13 cellular contexts compared by ENCODE assay signal in genomic region chr2:182845794-182846417, GRCh38. TPM values are rescaled to one million over a fixed set of nuclear protein-coding genes. Genes with fewer than 3 reads are reported as not detected.
"Had no signal": no experiment of that assay in that cellular context is flagged by ENCODE, and none has a peak within 500 bp of the region (broad histone marks: within the 10 kb centered on the region; RNA-seq: fewer than 3 reads in every experiment).

No MANE protein-coding gene starts in this region.

- H3K27me3 Mint-ChIP-seq: activated naive CD4-positive, alpha-beta T cell treated with anti-CD3 and anti-CD28 coated beads, Interleukin-2, amount 10 ng/mL, durations not matched to agents 7 days and 5 days had no signal

- H3K27me3 ChIP-seq: neural progenitor cell, right lobe of liver, stomach had no signal

- H3K4me3 Mint-ChIP-seq: activated CD4-positive, alpha-beta T cell treated with anti-CD3 and anti-CD28 coated beads for 36 hours; activated CD8-positive, alpha-beta T cell treated with anti-CD3 and anti-CD28 coated beads for 36 hours; activated naive CD4-positive, alpha-beta T cell treated with anti-CD3 and anti-CD28 coated beads, Interleukin-2, amount 10 ng/mL, durations not matched to agents 7 days and 5 days; effector memory CD8-positive, alpha-beta T cell; neural progenitor cell had no signal

- H3K9me3 Mint-ChIP-seq: activated CD8-positive, alpha-beta T cell treated with anti-CD3 and anti-CD28 coated beads for 36 hours; activated naive CD4-positive, alpha-beta T cell treated with anti-CD3 and anti-CD28 coated beads, Interleukin-2, amount 10 ng/mL, durations not matched to agents 7 days and 5 days; effector memory CD8-positive, alpha-beta T cell; neural progenitor cell had no signal

- H3K9ac ChIP-seq: neural progenitor cell had no signal

- H3K27ac Mint-ChIP-seq: activated CD4-positive, alpha-beta T cell treated with anti-CD3 and anti-CD28 coated beads for 36 hours; activated CD8-positive, alpha-beta T cell treated with anti-CD3 and anti-CD28 coated beads for 36 hours; activated naive CD4-positive, alpha-beta T cell treated with anti-CD3 and anti-CD28 coated beads, Interleukin-2, amount 10 ng/mL, durations not matched to agents 7 days and 5 days; effector memory CD8-positive, alpha-beta T cell; neural progenitor cell had no signal

- H3K27ac ChIP-seq: neural progenitor cell, right lobe of liver, SJSA1 had no signal

- DNase-seq: activated CD4-positive, alpha-beta T cell treated with anti-CD3 and anti-CD28 coated beads for 36 hours; activated CD8-positive, alpha-beta memory T cell treated with anti-CD3 and anti-CD28 coated beads, Interleukin-2, amount 50 U/mL, for 48 hours; activated CD8-positive, alpha-beta T cell treated with anti-CD3 and anti-CD28 coated beads for 36 hours; activated naive CD4-positive, alpha-beta T cell treated with anti-CD3 and anti-CD28 coated beads, Interleukin-2, amount 10 ng/mL, durations not matched to agents 7 days and 5 days; effector memory CD8-positive, alpha-beta T cell; left colon; right lobe of liver; stimulated activated CD4-positive, alpha-beta T cell treated with anti-CD3 and anti-CD28 coated beads, Interleukin-4, amount 100 ng/mL, for 4 hours; stomach; T-helper 9 cell had no signal

- H3K4me1 ChIP-seq: right lobe of liver, SJSA1 had no signal

- H3K4me3 ChIP-seq: neural progenitor cell, right lobe of liver, SJSA1, stomach had no signal

- ATAC-seq: activated CD4-positive, alpha-beta T cell treated with anti-CD3 and anti-CD28 coated beads for 36 hours; activated CD8-positive, alpha-beta T cell treated with anti-CD3 and anti-CD28 coated beads for 36 hours; effector memory CD8-positive, alpha-beta T cell; left colon had no signal

- H3K9me3 ChIP-seq: SJSA1, stomach had no signal

- H3K4me1 Mint-ChIP-seq: activated CD4-positive, alpha-beta T cell treated with anti-CD3 and anti-CD28 coated beads for 36 hours; activated naive CD4-positive, alpha-beta T cell treated with anti-CD3 and anti-CD28 coated beads, Interleukin-2, amount 10 ng/mL, durations not matched to agents 7 days and 5 days had no signal

- H3K36me3 ChIP-seq: neural progenitor cell, right lobe of liver, SJSA1, stomach had no signal

- H3K36me3 Mint-ChIP-seq: activated naive CD4-positive, alpha-beta T cell treated with anti-CD3 and anti-CD28 coated beads, Interleukin-2, amount 10 ng/mL, durations not matched to agents 7 days and 5 days had no signal

- H3K4me2 ChIP-seq: neural progenitor cell had no signal

RNA-seq across cellular contexts. Expression of gene FRZB, which starts 20.5 kb away (rescaled TPM):
- total RNA-seq: activated CD4-positive, alpha-beta T cell treated with anti-CD3 and anti-CD28 coated beads for 36 hours; activated CD8-positive, alpha-beta T cell treated with anti-CD3 and anti-CD28 coated beads for 36 hours; epithelial cell of proximal tubule had no signal
